In the genomic region with DNA sequence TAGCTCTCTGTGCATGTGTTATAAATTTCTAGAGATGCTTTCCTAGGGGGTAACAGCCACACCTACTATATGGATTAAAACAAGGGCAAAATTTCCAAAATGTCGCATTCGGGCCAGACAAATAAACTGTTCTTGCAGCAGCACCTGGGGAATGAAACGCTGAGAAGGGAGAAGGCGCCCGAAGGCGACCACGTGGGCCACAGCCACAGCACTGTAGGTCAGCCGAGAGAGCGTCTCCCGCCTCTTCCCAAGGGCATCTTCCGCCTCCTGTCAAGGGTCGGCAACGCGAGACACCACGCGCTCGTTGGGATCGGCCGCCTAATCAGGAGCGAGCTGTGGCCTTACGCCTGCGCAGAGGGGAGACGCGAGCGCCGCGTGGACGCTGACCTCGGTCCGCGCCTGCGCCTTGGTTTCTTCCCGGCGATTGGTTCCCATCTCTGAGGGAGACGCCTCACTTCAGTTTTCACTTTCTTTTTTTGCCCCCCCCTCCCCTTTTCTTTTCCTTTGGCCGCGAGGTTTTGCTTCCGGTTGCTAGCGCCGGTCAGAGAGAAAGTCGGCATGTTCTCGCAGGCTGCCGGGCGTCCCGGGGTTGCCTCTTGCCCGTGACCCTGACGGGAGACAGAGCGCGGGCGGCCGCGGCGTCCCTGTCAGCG, we compare ENCODE assay signal across 8 cellular contexts. TPM values are rescaled to one million over a fixed set of nuclear protein-coding genes. Genes with fewer than 3 reads are reported as not detected.
DNase-seq lines count a peak whose midpoint lies in the region; ATAC-seq and TF ChIP-seq lines count a peak whose summit lies in the region.

A gene with protein sequence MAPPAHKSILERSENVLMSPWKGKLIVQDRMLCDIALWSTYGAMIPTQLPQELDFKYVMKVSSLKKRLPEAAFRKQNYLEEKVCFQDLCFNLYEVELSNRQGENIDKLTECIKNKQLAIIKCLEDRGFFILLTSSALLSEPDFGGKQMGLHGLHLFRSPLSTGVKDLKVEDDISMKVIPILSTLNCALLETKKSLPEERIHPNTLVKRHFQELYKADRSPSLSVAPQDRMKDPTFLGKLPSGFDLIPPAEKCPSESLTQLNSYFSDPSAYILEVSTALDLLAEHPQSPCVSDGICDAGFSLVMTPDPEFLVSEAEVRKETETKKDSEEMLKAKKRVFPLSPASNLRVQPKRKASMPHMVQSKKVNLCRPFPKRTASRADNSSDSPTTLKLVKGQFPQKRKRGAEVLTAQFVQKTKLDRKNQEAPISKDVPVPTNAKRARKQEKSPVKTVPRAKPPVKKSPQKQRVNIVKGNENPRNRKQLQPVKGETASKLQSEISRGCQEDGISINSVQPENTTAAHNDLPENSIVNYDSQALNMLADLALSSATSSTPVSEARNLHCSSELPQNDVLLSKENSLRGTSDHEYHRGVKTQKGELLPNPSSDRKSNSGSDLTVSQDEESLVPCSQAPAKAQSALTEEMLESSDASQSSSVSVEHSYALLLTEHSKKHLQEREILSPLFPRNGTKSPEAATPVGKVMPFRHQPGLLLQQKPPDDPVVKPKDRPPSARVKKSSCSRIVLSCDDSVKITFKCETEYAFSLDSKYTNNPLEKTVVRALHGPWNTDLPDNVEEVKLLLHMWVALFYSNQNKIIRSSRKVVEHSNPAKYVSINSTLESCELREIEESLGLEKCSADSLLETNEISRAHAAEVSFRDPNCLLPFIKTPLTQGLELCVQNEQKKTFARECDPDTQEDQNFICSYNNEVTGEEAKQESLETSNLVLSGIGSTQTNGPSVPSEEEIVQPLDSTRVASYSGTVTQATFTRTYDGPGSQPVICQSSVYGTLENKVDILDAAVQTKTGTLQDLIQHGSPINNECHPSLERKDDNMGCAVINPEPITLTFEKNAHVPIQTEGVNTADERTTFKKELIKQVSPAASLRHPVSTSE (N-terminal part only) (plus strand): TSS at position 521 of the 653 bp plus-strand sequence. CDS start 35,805 bp downstream, outside the sequence.

- peak within 1 kb of the TSS; percentile 88 for H3K4me3 Mint-ChIP-seq in progenitor cell of endocrine pancreas (ENCODE audit: low read depth)

- H3K27me3 ChIP-seq in left ventricle myocardium inferior (ENCODE audit: low read depth): peaks cover 3% of the 10 kb centered on the region

- TF ChIP-seq CTCF in left ventricle myocardium inferior (IDR thresholded peaks at IDR 0.05; ENCODE audit: borderline replicate concordance): no peak
- no peak for TF ChIP-seq CTCF in progenitor cell of endocrine pancreas (IDR thresholded peaks at IDR 0.05; ENCODE audit: unreplicated experiment)

- H3K9me3 ChIP-seq in left ventricle myocardium inferior (replicated peaks): no peaks in the 10 kb centered on the region

- peak; percentile 73 for TF ChIP-seq POLR2A in GM15510 (IDR thresholded peaks at IDR 0.05; ENCODE audit: borderline replicate concordance, extremely low read depth, insufficient read length)

- ATAC-seq in HG02885 (IDR thresholded peaks at IDR 0.05; ENCODE audit: poor library complexity, unreplicated experiment): peak; percentile 78

- H3K36me3 ChIP-seq in left ventricle myocardium inferior: no peaks in the 10 kb centered on the region

- no peaks in the 10 kb centered on the region for H3K9me3 Mint-ChIP-seq in progenitor cell of endocrine pancreas (ENCODE audit: low read depth)

- peaks cover 17% of the 10 kb centered on the region for H3K4me1 Mint-ChIP-seq in progenitor cell of endocrine pancreas (ENCODE audit: low read depth)

- peak; percentile 88 to 90 for DNase-seq in NCI-H187 (lab: John Stamatoyannopoulos, UW)
- DNase-seq in T-helper 2 cell: peak; percentile 92 to 97 (median 93)
- DNase-seq in left ventricle myocardium inferior: peak; percentile 99
- DNase-seq in progenitor cell of endocrine pancreas (ENCODE audit: low spot score, unreplicated experiment): peak; percentile 93
- peak; percentile 98 for DNase-seq in ureter (ENCODE audit: low spot score)

- H3K4me1 ChIP-seq in left ventricle myocardium inferior: peaks cover 44% of the 10 kb centered on the region

- H3K4me3 ChIP-seq in left ventricle myocardium inferior: peak within 1 kb of the TSS; percentile 86

- H3K36me3 Mint-ChIP-seq in progenitor cell of endocrine pancreas (ENCODE audit: insufficient read depth): no peaks in the 10 kb centered on the region

- intact Hi-C loops in left ventricle myocardium inferior (cut with micrococcal nuclease): no loop called here

- H3K27me3 Mint-ChIP-seq in progenitor cell of endocrine pancreas: peaks cover 16% of the 10 kb centered on the region

- peak within 1 kb of the TSS; percentile 96 for H3K27ac Mint-ChIP-seq in progenitor cell of endocrine pancreas

- H3K27ac ChIP-seq in angular gyrus (ENCODE audit: low read depth, low read length) (peak within 1 kb of the TSS; percentile 91), left ventricle myocardium inferior (replicated peaks) (peak within 1 kb of the TSS; percentile 92)

RNA-seq across cellular contexts. Expression of the gene that starts here (rescaled TPM):
- total RNA-seq in left ventricle myocardium inferior (39.9 TPM), progenitor cell of endocrine pancreas (57.1 and 57.7 TPM in 2 replicates), ureter (99.2 TPM)

Comparison
In these comparisons a context has a peak if more than half of its experiments do, and no peak if none do; other contexts are left out.
1. Peak in every context shown above with its lines: DNase-seq, ATAC-seq, H3K4me3 ChIP-seq and H3K27ac ChIP-seq.